8 cellular contexts compared by ENCODE assay signal in genomic region chr4:6892190-6892908, GRCh38. TPM values are rescaled to one million over a fixed set of nuclear protein-coding genes. Genes with fewer than 3 reads are reported as not detected.
DNase-seq lines count a peak whose midpoint lies in the region; ATAC-seq and TF ChIP-seq lines count a peak whose summit lies in the region.

No MANE protein-coding gene starts in this region.

- CTCF ChIA-PET in activated CD8-positive, alpha-beta T cell treated with anti-CD3 and anti-CD28 coated beads for 36 hours (lab: Charles Lee) = interaction anchor here (0.8 to 2.3 kb wide), 8 partner anchors 12 to 178 kb away, joined by 3 to 14 read pairs (median 3); no protein-coding TSS in a partner anchor

- H3K4me3 Mint-ChIP-seq in activated CD8-positive, alpha-beta T cell treated with anti-CD3 and anti-CD28 coated beads for 36 hours = no peak overlapping the region

- peak overlapping the region; percentile 1 to 48 (median 26); a peak in 14 of 20 replicates for H3K4me3 ChIP-seq in BLaER1 treated with 17β-estradiol and CSF1 and Interleukin-3, amounts not matched to agents 10 nM and 100 nM
- peak overlapping the region; percentile 16 for H3K4me3 ChIP-seq in rectal smooth muscle tissue (ENCODE audit: low read length)

- H3K36me3 Mint-ChIP-seq in activated CD8-positive, alpha-beta T cell treated with anti-CD3 and anti-CD28 coated beads for 36 hours (ENCODE audit: low read depth) = peaks cover 10% of the 10 kb centered on the region

- no peaks in the 10 kb centered on the region for H3K27me3 Mint-ChIP-seq in activated CD8-positive, alpha-beta T cell treated with anti-CD3 and anti-CD28 coated beads for 36 hours

- ATAC-seq in HG02678 (IDR thresholded peaks at IDR 0.05; ENCODE audit: unreplicated experiment) = peak; percentile 73
- peak; percentile 84 for ATAC-seq in activated CD8-positive, alpha-beta T cell treated with anti-CD3 and anti-CD28 coated beads for 36 hours
- peak; percentile 43 for ATAC-seq in Right ventricle myocardium inferior
- no peak for ATAC-seq in GM18519 (IDR thresholded peaks at IDR 0.05; ENCODE audit: low FRiP score, unreplicated experiment)

- no peaks in the 10 kb centered on the region for H3K27me3 ChIP-seq in BLaER1 treated with 17β-estradiol and CSF1 and Interleukin-3, amounts not matched to agents 10 nM and 100 nM
- no peaks in the 10 kb centered on the region for H3K27me3 ChIP-seq in rectal smooth muscle tissue (ENCODE audit: control insufficient read depth, insufficient read depth, low read length)

- TF ChIP-seq CTCF in activated CD8-positive, alpha-beta T cell treated with anti-CD3 and anti-CD28 coated beads for 36 hours (IDR thresholded peaks at IDR 0.05) = no peak

- intact Hi-C loops in activated CD8-positive, alpha-beta T cell treated with anti-CD3 and anti-CD28 coated beads for 36 hours (cut with micrococcal nuclease) = no loop called here
- intact Hi-C loops in Right ventricle myocardium inferior (cut with DNase I) = no loop called here

- peaks cover 28 to 49% (median 35%) of the 10 kb centered on the region in 11 experiments for H3K9me3 ChIP-seq in BLaER1 treated with 17β-estradiol and CSF1 and Interleukin-3, amounts not matched to agents 10 nM and 100 nM (replicated peaks in 1 of 11)

- H3K4me1 Mint-ChIP-seq in activated CD8-positive, alpha-beta T cell treated with anti-CD3 and anti-CD28 coated beads for 36 hours (ENCODE audit: low read depth) = peaks cover 23% of the 10 kb centered on the region

- no peaks in the 10 kb centered on the region; a peak in 1 of 22 replicates for H4K20me1 ChIP-seq in BLaER1 treated with 17β-estradiol and CSF1 and Interleukin-3, amounts not matched to agents 10 nM and 100 nM

- peak overlapping the region; percentile 71 for H3K27ac Mint-ChIP-seq in activated CD8-positive, alpha-beta T cell treated with anti-CD3 and anti-CD28 coated beads for 36 hours

- H3K9ac ChIP-seq in BLaER1 treated with 17β-estradiol and CSF1 and Interleukin-3, amounts not matched to agents 10 nM and 100 nM = peak overlapping the region; percentile 53 to 73 (median 68); a peak in 21 of 22 replicates
- no peak overlapping the region for H3K9ac ChIP-seq in rectal smooth muscle tissue (ENCODE audit: low read length)

- H3K4me2 ChIP-seq in BLaER1 treated with 17β-estradiol and CSF1 and Interleukin-3, amounts not matched to agents 10 nM and 100 nM = peak overlapping the region; percentile 79 to 93 (median 88)

- DNase-seq in activated CD8-positive, alpha-beta T cell treated with anti-CD3 and anti-CD28 coated beads for 36 hours = peak; percentile 66
- DNase-seq in Right ventricle myocardium inferior (ENCODE audit: missing footprints) = no peak
- DNase-seq in D341Med (ENCODE audit: low spot score) = no peak
- no peak for DNase-seq in T-helper 9 cell

- POLR2A ChIA-PET in activated CD8-positive, alpha-beta T cell treated with anti-CD3 and anti-CD28 coated beads for 36 hours (lab: Charles Lee) = interaction anchor here (0.9 kb wide), 2 partner anchors 17 to 176 kb away, joined by 3 read pairs; partner anchors contain the start of gene GRPEL1

- peak overlapping the region; percentile 53 to 84 (median 79); a peak in 21 of 22 replicates for H3K27ac ChIP-seq in BLaER1 treated with 17β-estradiol and CSF1 and Interleukin-3, amounts not matched to agents 10 nM and 100 nM
- no peak overlapping the region for H3K27ac ChIP-seq in rectal smooth muscle tissue (ENCODE audit: low read depth, low read length)

- H3K36me3 ChIP-seq in BLaER1 treated with 17β-estradiol and CSF1 and Interleukin-3, amounts not matched to agents 10 nM and 100 nM = peaks cover 0 to 20% (median 10%) of the 10 kb centered on the region in 11 experiments; a peak in 11 of 22 replicates
- H3K36me3 ChIP-seq in rectal smooth muscle tissue (ENCODE audit: control insufficient read depth, insufficient read depth, low read length) = no peaks in the 10 kb centered on the region

- peaks cover 12% of the 10 kb centered on the region for H3K9me3 Mint-ChIP-seq in activated CD8-positive, alpha-beta T cell treated with anti-CD3 and anti-CD28 coated beads for 36 hours

- peaks cover 67 to 82% (median 80%) of the 10 kb centered on the region in 10 experiments for H3K4me1 ChIP-seq in BLaER1 treated with 17β-estradiol and CSF1 and Interleukin-3, amounts not matched to agents 10 nM and 100 nM
- no peaks in the 10 kb centered on the region for H3K4me1 ChIP-seq in rectal smooth muscle tissue (ENCODE audit: control insufficient read depth, insufficient read depth, low read length)

RNA-seq across cellular contexts. Expression of gene TBC1D14, which starts 17.3 kb away (rescaled TPM):
- 10 to 100 TPM; 34.7 to 36.3 TPM for total RNA-seq in activated CD8-positive, alpha-beta T cell treated with anti-CD3 and anti-CD28 coated beads for 36 hours
- total RNA-seq in Right ventricle myocardium inferior = 36.1 TPM
